9 cellular contexts compared by ENCODE assay signal in genomic region chr3:132283440-132283839, GRCh38. TPM values are rescaled to one million over a fixed set of nuclear protein-coding genes. Genes with fewer than 3 reads are reported as not detected.
DNase-seq lines count a peak whose midpoint lies in the region; ATAC-seq and FAIRE-seq lines count a peak whose summit lies in the region.
"Had no signal": no experiment of that assay in that cellular context is flagged by ENCODE, and none has a peak within 500 bp of the region (broad histone marks: within the 10 kb centered on the region; RNA-seq: fewer than 3 reads in every experiment).

No MANE protein-coding gene starts in this region.

- H3K9ac ChIP-seq in adipocyte (ENCODE audit: low read length) (no peak overlapping the region), mesenchymal stem cell (ENCODE audit: low read length) (no peak overlapping the region)

- H2BK12ac ChIP-seq in mesenchymal stem cell (ENCODE audit: low read length in 2 of 2), result peak overlapping the region; percentile 24 to 31

- H3K27me3 ChIP-seq in adipocyte (replicated peaks; ENCODE audit: control insufficient read depth, insufficient read depth, low read length), result no peaks in the 10 kb centered on the region
- H3K27me3 ChIP-seq in mesenchymal stem cell (ENCODE audit: control insufficient read depth in 1 of 2, insufficient read depth in 1 of 2, low read length in 2 of 2), result no peaks in the 10 kb centered on the region

- no peak overlapping the region for H4K91ac ChIP-seq in mesenchymal stem cell (ENCODE audit: low read length)

- H3K4me1 ChIP-seq in adipocyte (ENCODE audit: control insufficient read depth, insufficient read depth, low read length) (peaks cover 6% of the 10 kb centered on the region), mesenchymal stem cell (ENCODE audit: control insufficient read depth, insufficient read depth, low read depth, low read length) (no peaks in the 10 kb centered on the region)

- no peak overlapping the region for H3K4me3 ChIP-seq in adipocyte (ENCODE audit: low read length)
- no peak overlapping the region for H3K4me3 ChIP-seq in mesenchymal stem cell (ENCODE audit: insufficient read depth in 1 of 2, low read depth in 1 of 2, low read length in 2 of 2)

- peak overlapping the region; percentile 89 for H2BK120ac ChIP-seq in mesenchymal stem cell (ENCODE audit: low read depth, low read length)

- H2AK5ac ChIP-seq in mesenchymal stem cell (ENCODE audit: low read length, severe bottlenecking), result no peak overlapping the region

- DNase-seq in CD1c-positive myeloid dendritic cell (ENCODE audit: extremely low spot score), result peak; percentile 86
- DNase-seq in adipocyte (ENCODE audit: low read depth), result peak; percentile 5
- DNase-seq in mesenchymal stem cell, result peak; percentile 81
- no peak for DNase-seq in RCC 7860 (ENCODE audit: low spot score)
- DNase-seq in DMS 273 (lab: John Stamatoyannopoulos, UW; ENCODE audit: unreplicated experiment), result no peak
- no peak for DNase-seq in NCI-H2227 treated with DMSO at 0.1 percent for 48 hours (lab: John Stamatoyannopoulos, UW)

- H3K4ac ChIP-seq in mesenchymal stem cell (ENCODE audit: low read depth in 1 of 2, low read length in 2 of 2), result peak overlapping the region in 1 of 2 experiments; percentile 70

- no peak overlapping the region for H3K23ac ChIP-seq in mesenchymal stem cell (ENCODE audit: low read length in 2 of 2)

- H3K14ac ChIP-seq in mesenchymal stem cell (ENCODE audit: low read length in 2 of 2), result no peak overlapping the region

- H3K36me3 ChIP-seq in adipocyte (ENCODE audit: control insufficient read depth, insufficient read depth, low read length, severe bottlenecking), result no peaks in the 10 kb centered on the region
- H3K36me3 ChIP-seq in mesenchymal stem cell (ENCODE audit: control insufficient read depth in 1 of 2, insufficient read depth in 2 of 2, low read depth in 1 of 2, low read length in 2 of 2), result no peaks in the 10 kb centered on the region

- no peak overlapping the region for H2BK5ac ChIP-seq in mesenchymal stem cell (ENCODE audit: low read depth, low read length, poor library complexity, severe bottlenecking)

- WGBS in mesenchymal stem cell, result 6% methylated on average over 1 of the region's 1 CpG

- no peak overlapping the region for H3K27ac ChIP-seq in mesenchymal stem cell (ENCODE audit: low read length, poor library complexity, severe bottlenecking)

- H3K79me1 ChIP-seq in mesenchymal stem cell (replicated peaks; ENCODE audit: low read length, poor library complexity, severe bottlenecking), result no peaks in the 10 kb centered on the region

- no peak overlapping the region for H2BK15ac ChIP-seq in mesenchymal stem cell (ENCODE audit: low read depth, poor library complexity, severe bottlenecking)

- peak overlapping the region; percentile 87 for H4K8ac ChIP-seq in mesenchymal stem cell (ENCODE audit: low read length)

- no peak for FAIRE-seq in RCC 7860 (lab: Jason Lieb, UNC)
- FAIRE-seq: D721Med had no signal

- H3K9me3 ChIP-seq in adipocyte (ENCODE audit: control insufficient read depth, low read length) (peaks cover 7% of the 10 kb centered on the region), mesenchymal stem cell (ENCODE audit: control insufficient read depth, low read length) (peaks cover 6% of the 10 kb centered on the region)

- H3K4me2 ChIP-seq in mesenchymal stem cell (ENCODE audit: low read length, poor library complexity, severe bottlenecking), result no peak overlapping the region

- ATAC-seq in HG03139 (IDR thresholded peaks at IDR 0.05; ENCODE audit: unreplicated experiment) (peak; percentile 52), GM19397 (IDR thresholded peaks at IDR 0.05; ENCODE audit: unreplicated experiment) (no peak)

- peak overlapping the region; percentile 83 for H2AFZ ChIP-seq in mesenchymal stem cell (ENCODE audit: low read depth, low read length)

- peak overlapping the region; percentile 66 to 86 for H3K18ac ChIP-seq in mesenchymal stem cell (ENCODE audit: low read depth in 1 of 2, low read length in 2 of 2)

RNA-seq across cellular contexts. Expression of gene ACP3, which starts 33.8 kb away (rescaled TPM):
- polyA plus RNA-seq in mesenchymal stem cell (2013, experiment 1 of 2), result 2.8 TPM
- polyA plus RNA-seq in mesenchymal stem cell (2013, experiment 2 of 2), result 3.4 TPM

Comparison
In these comparisons a context has a peak if more than half of its experiments do, and no peak if none do; other contexts are left out.
1. DNase-seq: peak in CD1c-positive myeloid dendritic cell (single experiment), adipocyte (single experiment) and mesenchymal stem cell (single experiment); none in RCC 7860 (single experiment), DMS 273 (single experiment) and NCI-H2227 treated with DMSO at 0.1 percent for 48 hours (single experiment).